Comparison of ENCODE assay signal across 1 cellular context in the genomic region with DNA sequence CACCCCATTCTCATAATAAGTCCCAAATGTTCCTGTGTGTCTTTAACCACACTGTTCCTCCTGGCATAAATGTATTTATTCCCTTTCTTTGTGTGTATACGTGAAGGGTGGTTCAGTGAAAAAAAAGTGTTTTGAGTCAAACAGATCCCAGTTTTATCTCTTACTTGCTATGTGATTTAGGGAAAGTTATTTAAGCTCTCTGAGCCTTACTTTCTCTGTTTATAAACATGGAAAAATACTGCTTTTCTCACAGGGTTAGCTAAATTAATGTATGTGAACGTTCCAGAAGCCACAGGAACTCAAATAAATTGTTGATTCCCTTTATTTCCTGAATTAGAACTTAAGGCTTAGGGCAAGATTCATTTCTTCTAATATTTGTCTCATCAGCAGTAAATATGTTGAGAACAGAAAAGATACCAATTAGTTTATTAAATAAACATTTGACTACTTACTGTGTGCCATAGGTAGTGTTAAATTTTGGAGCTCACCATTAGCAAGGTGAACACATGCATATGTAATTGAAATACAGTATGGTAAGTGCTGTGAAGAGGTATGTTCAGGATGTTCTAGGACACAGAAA.
A peak's percentile ranks its signal among the peaks of the same experiment; 100 is the strongest.
TF ChIP-seq lines count a peak whose summit lies in the region.

No MANE protein-coding gene starts in this region.

TF ChIP-seq in K562, 482 proteins besides CTCF, POLR2A, EP300 and RAD21:
- no peak for TF ChIP-seq SRSF7 (optimal IDR thresholded peaks at IDR 0.05; ENCODE audit: low read depth, low read length)
- no peak for TF ChIP-seq CTBP1 (IDR thresholded peaks at IDR 0.05; ENCODE audit: borderline replicate concordance)
- TF ChIP-seq HLTF (IDR thresholded peaks at IDR 0.05): no peak
- TF ChIP-seq PCBP2 (IDR thresholded peaks at IDR 0.05; ENCODE audit: low read depth, low read length, poor library complexity, severe bottlenecking): no peak
- peak; percentile 95 for TF ChIP-seq ZNF316 (IDR thresholded peaks at IDR 0.05)
- TF ChIP-seq, protein P1, sequence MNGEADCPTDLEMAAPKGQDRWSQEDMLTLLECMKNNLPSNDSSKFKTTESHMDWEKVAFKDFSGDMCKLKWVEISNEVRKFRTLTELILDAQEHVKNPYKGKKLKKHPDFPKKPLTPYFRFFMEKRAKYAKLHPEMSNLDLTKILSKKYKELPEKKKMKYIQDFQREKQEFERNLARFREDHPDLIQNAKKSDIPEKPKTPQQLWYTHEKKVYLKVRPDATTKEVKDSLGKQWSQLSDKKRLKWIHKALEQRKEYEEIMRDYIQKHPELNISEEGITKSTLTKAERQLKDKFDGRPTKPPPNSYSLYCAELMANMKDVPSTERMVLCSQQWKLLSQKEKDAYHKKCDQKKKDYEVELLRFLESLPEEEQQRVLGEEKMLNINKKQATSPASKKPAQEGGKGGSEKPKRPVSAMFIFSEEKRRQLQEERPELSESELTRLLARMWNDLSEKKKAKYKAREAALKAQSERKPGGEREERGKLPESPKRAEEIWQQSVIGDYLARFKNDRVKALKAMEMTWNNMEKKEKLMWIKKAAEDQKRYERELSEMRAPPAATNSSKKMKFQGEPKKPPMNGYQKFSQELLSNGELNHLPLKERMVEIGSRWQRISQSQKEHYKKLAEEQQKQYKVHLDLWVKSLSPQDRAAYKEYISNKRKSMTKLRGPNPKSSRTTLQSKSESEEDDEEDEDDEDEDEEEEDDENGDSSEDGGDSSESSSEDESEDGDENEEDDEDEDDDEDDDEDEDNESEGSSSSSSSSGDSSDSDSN (IDR thresholded peaks at IDR 0.05; ENCODE audit: borderline replicate concordance in 1 of 2, low read depth in 2 of 2, low read length in 2 of 2): no peak
- no peak for TF ChIP-seq ZNF239 (CRISPR knock-in tag; IDR thresholded peaks at IDR 0.05)
- peak; percentile 67 for TF ChIP-seq MAFF (IDR thresholded peaks at IDR 0.05; ENCODE audit: low read length)
- TF ChIP-seq YBX1 (IDR thresholded peaks at IDR 0.05): no peak
- TF ChIP-seq DMBX1 (CRISPR knock-in tag; IDR thresholded peaks at IDR 0.05; ENCODE audit: borderline replicate concordance): no peak
- no peak for TF ChIP-seq ZNF644 (tag; IDR thresholded peaks at IDR 0.05; ENCODE audit: low read depth)
- TF ChIP-seq RAD51 (IDR thresholded peaks at IDR 0.05; ENCODE audit: borderline replicate concordance, low read depth): no peak
- no peak for TF ChIP-seq ZNF140 (CRISPR knock-in tag; IDR thresholded peaks at IDR 0.05)
- no peak for TF ChIP-seq PTRF (tag; IDR thresholded peaks at IDR 0.05)
- TF ChIP-seq ZNF79 (CRISPR knock-in tag; IDR thresholded peaks at IDR 0.05; ENCODE audit: low read depth): no peak
- no peak for TF ChIP-seq MCM7 (IDR thresholded peaks at IDR 0.05)
- peak; percentile 85 for TF ChIP-seq C11orf30 (IDR thresholded peaks at IDR 0.05; ENCODE audit: low read depth)
- TF ChIP-seq MAFG (tag; conservative IDR thresholded peaks at IDR 0.05): peak; percentile 68
- TF ChIP-seq MAFK (IDR thresholded peaks at IDR 0.05; ENCODE audit: low read length): peak; percentile 38; the same call in 1 of the 2 replicates
- TF ChIP-seq, protein P2, sequence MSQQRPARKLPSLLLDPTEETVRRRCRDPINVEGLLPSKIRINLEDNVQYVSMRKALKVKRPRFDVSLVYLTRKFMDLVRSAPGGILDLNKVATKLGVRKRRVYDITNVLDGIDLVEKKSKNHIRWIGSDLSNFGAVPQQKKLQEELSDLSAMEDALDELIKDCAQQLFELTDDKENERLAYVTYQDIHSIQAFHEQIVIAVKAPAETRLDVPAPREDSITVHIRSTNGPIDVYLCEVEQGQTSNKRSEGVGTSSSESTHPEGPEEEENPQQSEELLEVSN (IDR thresholded peaks at IDR 0.05; ENCODE audit: borderline replicate concordance in 1 of 2, extremely low read depth in 1 of 2, insufficient read depth in 1 of 2, insufficient read length in 1 of 2, low read depth in 1 of 2, low read length in 1 of 2, poor library complexity in 1 of 2, severe bottlenecking in 1 of 2): no peak
- no peak for TF ChIP-seq TCF7 (IDR thresholded peaks at IDR 0.05; ENCODE audit: borderline replicate concordance)
- TF ChIP-seq SLC30A9 (CRISPR knock-in tag; IDR thresholded peaks at IDR 0.05): no peak
- no peak for TF ChIP-seq TRIM28 (IDR thresholded peaks at IDR 0.05)
